Comparison of ENCODE assay signal across 1 cellular context in genomic region chr5:111507276-111507675, GRCh38.
TF ChIP-seq lines count a peak whose summit lies in the region.

No MANE protein-coding gene starts in this region.

TF ChIP-seq in endothelial cell of umbilical vein, 7 proteins besides CTCF, POLR2A, EP300 and RAD21:
- TF ChIP-seq MYC (IDR thresholded peaks at IDR 0.05; ENCODE audit: low read depth, low read length): no peak
- no peak for TF ChIP-seq POLR2AphosphoS5 (IDR thresholded peaks at IDR 0.05; ENCODE audit: insufficient read depth, low read depth, low read length)
- no peak for TF ChIP-seq EZH2 (IDR thresholded peaks at IDR 0.05; ENCODE audit: borderline replicate concordance, low read depth, low read length, severe bottlenecking)
- TF ChIP-seq FOS (IDR thresholded peaks at IDR 0.05; ENCODE audit: borderline replicate concordance, insufficient read depth, low read length): no peak
